In genomic region chr5:88829053-88829452, GRCh38 we compare ENCODE assay signal across 8 cellular contexts. TPM values are rescaled to one million over a fixed set of nuclear protein-coding genes. Genes with fewer than 3 reads are reported as not detected.
A peak's percentile ranks its signal among the peaks of the same experiment; 100 is the strongest.
DNase-seq lines count a peak whose midpoint lies in the region; ATAC-seq and TF ChIP-seq lines count a peak whose summit lies in the region.

No MANE protein-coding gene starts in this region.

- no peaks in the 10 kb centered on the region for H3K27me3 Mint-ChIP-seq in mesothelial cell of epicardium (ENCODE audit: low read depth)
- peaks cover 21% of the 10 kb centered on the region for H3K27me3 Mint-ChIP-seq in activated T-helper 2 cell treated with anti-CD3 and anti-CD28 coated beads, Interferon-gamma antibody, Interleukin-2, Interleukin-4, amounts not matched to agents 10 μg/mL and 5 μg/mL and 100 μg/mL, durations not matched to agents 14 hours and 24 hours and 36 hours (ENCODE audit: low read depth)

- H3K27ac ChIP-seq in HL-60 (replicated peaks): no peak overlapping the region
- no peak overlapping the region for H3K27ac ChIP-seq in RWPE1

- TF ChIP-seq CTCF in HL-60 (IDR thresholded peaks at IDR 0.05; ENCODE audit: insufficient read depth, low read length) (no peak), astrocyte of the spinal cord (IDR thresholded peaks at IDR 0.05; ENCODE audit: low read depth, low read length) (peak; percentile 19), mesothelial cell of epicardium (IDR thresholded peaks at IDR 0.05; ENCODE audit: unreplicated experiment) (peak; percentile 26), RWPE1 (conservative IDR thresholded peaks at IDR 0.05; ENCODE audit: low read depth) (no peak)

- H3K9me3 Mint-ChIP-seq in mesothelial cell of epicardium: no peaks in the 10 kb centered on the region
- H3K9me3 Mint-ChIP-seq in activated T-helper 2 cell treated with anti-CD3 and anti-CD28 coated beads, Interferon-gamma antibody, Interleukin-2, Interleukin-4, amounts not matched to agents 10 μg/mL and 5 μg/mL and 100 μg/mL, durations not matched to agents 14 hours and 24 hours and 36 hours: no peaks in the 10 kb centered on the region

- H3K27ac Mint-ChIP-seq in mesothelial cell of epicardium: no peak overlapping the region
- no peak overlapping the region for H3K27ac Mint-ChIP-seq in activated T-helper 2 cell treated with anti-CD3 and anti-CD28 coated beads, Interferon-gamma antibody, Interleukin-2, Interleukin-4, amounts not matched to agents 10 μg/mL and 5 μg/mL and 100 μg/mL, durations not matched to agents 14 hours and 24 hours and 36 hours

- no peaks in the 10 kb centered on the region for H3K27me3 ChIP-seq in HL-60 (ENCODE audit: insufficient read depth, poor library complexity, severe bottlenecking)

- no peaks in the 10 kb centered on the region for H3K36me3 Mint-ChIP-seq in mesothelial cell of epicardium
- no peaks in the 10 kb centered on the region for H3K36me3 Mint-ChIP-seq in activated T-helper 2 cell treated with anti-CD3 and anti-CD28 coated beads, Interferon-gamma antibody, Interleukin-2, Interleukin-4, amounts not matched to agents 10 μg/mL and 5 μg/mL and 100 μg/mL, durations not matched to agents 14 hours and 24 hours and 36 hours (ENCODE audit: low read depth)

- DNase-seq in Ammon's horn (ENCODE audit: low spot score): peak; percentile 69
- DNase-seq in HL-60 (ENCODE audit: low read depth in 1 of 2, low spot score in 1 of 2): peak; percentile 15
- no peak for DNase-seq in astrocyte of the spinal cord (ENCODE audit: low read depth, low spot score)
- no peak for DNase-seq in mesothelial cell of epicardium (ENCODE audit: low spot score in 2 of 2, unreplicated experiment in 2 of 2)
- no peak for DNase-seq in NCI-H2196 (lab: John Stamatoyannopoulos, UW; ENCODE audit: unreplicated experiment)
- DNase-seq in RWPE1 (ENCODE audit: low spot score): no peak
- DNase-seq in activated T-helper 2 cell treated with anti-CD3 and anti-CD28 coated beads, Interferon-gamma antibody, Interleukin-2, Interleukin-4, amounts not matched to agents 10 μg/mL and 5 μg/mL and 100 μg/mL, durations not matched to agents 14 hours and 24 hours and 36 hours (ENCODE audit: low spot score): no peak

- POLR2A ChIA-PET in RWPE1 (lab: Yijun Ruan, JAX; ENCODE audit: low non-redundant PET): no interaction called here

- CTCF ChIA-PET in RWPE1 (lab: Yijun Ruan, JAX): interaction anchor here (0.7 to 0.9 kb wide), 3 partner anchors 13 to 189 kb away, joined by 3 to 4 read pairs (median 3); no protein-coding TSS in a partner anchor

- in situ Hi-C loops in astrocyte of the spinal cord (cut with HindIII; ENCODE audit: low sequenced_read_pairs): no loop called here

- peaks cover 35% of the 10 kb centered on the region for H3K4me1 Mint-ChIP-seq in mesothelial cell of epicardium
- peaks cover 35% of the 10 kb centered on the region for H3K4me1 Mint-ChIP-seq in activated T-helper 2 cell treated with anti-CD3 and anti-CD28 coated beads, Interferon-gamma antibody, Interleukin-2, Interleukin-4, amounts not matched to agents 10 μg/mL and 5 μg/mL and 100 μg/mL, durations not matched to agents 14 hours and 24 hours and 36 hours (ENCODE audit: low read depth)

- intact Hi-C loops in activated T-helper 2 cell treated with anti-CD3 and anti-CD28 coated beads, Interferon-gamma antibody, Interleukin-2, Interleukin-4, amounts not matched to agents 10 μg/mL and 5 μg/mL and 100 μg/mL, durations not matched to agents 14 hours and 24 hours and 36 hours (cut with micrococcal nuclease): loop anchor here (2.0 to 5.0 kb wide), 3 partner anchors 42 to 178 kb away; partner anchors contain the start of gene MEF2C

- no peak for ATAC-seq in HG02870 (IDR thresholded peaks at IDR 0.05; ENCODE audit: unreplicated experiment)

- no peak overlapping the region for H3K4me3 ChIP-seq in HL-60 (replicated peaks; ENCODE audit: insufficient read depth, low read length)
- no peak overlapping the region for H3K4me3 ChIP-seq in astrocyte of the spinal cord (ENCODE audit: low read depth, low read length)

- H3K4me3 Mint-ChIP-seq in mesothelial cell of epicardium: no peak overlapping the region
- no peak overlapping the region for H3K4me3 Mint-ChIP-seq in activated T-helper 2 cell treated with anti-CD3 and anti-CD28 coated beads, Interferon-gamma antibody, Interleukin-2, Interleukin-4, amounts not matched to agents 10 μg/mL and 5 μg/mL and 100 μg/mL, durations not matched to agents 14 hours and 24 hours and 36 hours (ENCODE audit: low read depth)

RNA-seq across cellular contexts. Expression of gene MEF2C, which starts 53.9 kb away (rescaled TPM):
- total RNA-seq in mesothelial cell of epicardium: 8.4 to 9.6 TPM (median 9.1 TPM) in 3 replicates
- total RNA-seq in activated T-helper 2 cell treated with anti-CD3 and anti-CD28 coated beads, Interferon-gamma antibody, Interleukin-2, Interleukin-4, amounts not matched to agents 10 μg/mL and 5 μg/mL and 100 μg/mL, durations not matched to agents 14 hours and 24 hours and 36 hours: 0.25 and 0.30 TPM in 2 replicates

Comparison
In these comparisons a context has a peak if more than half of its experiments do, and no peak if none do; other contexts are left out.
1. DNase-seq: peak in Ammon's horn (single experiment) and HL-60 (2 of 2); none in astrocyte of the spinal cord (single experiment), mesothelial cell of epicardium (0 of 2), NCI-H2196 (single experiment), RWPE1 (single experiment) and activated T-helper 2 cell treated with anti-CD3 and anti-CD28 coated beads, Interferon-gamma antibody, Interleukin-2, Interleukin-4, amounts not matched to agents 10 μg/mL and 5 μg/mL and 100 μg/mL, durations not matched to agents 14 hours and 24 hours and 36 hours (single experiment).
2. CTCF ChIP-seq: peak in astrocyte of the spinal cord (single experiment) and mesothelial cell of epicardium (single experiment); none in HL-60 (single experiment) and RWPE1 (single experiment).